ENCODE assay signal across 8 cellular contexts in genomic region chr19:49689133-49690072, GRCh38. TPM values are rescaled to one million over a fixed set of nuclear protein-coding genes. Genes with fewer than 3 reads are reported as not detected.
A peak's percentile ranks its signal among the peaks of the same experiment; 100 is the strongest.
DNase-seq lines count a peak whose midpoint lies in the region; ATAC-seq and TF ChIP-seq lines count a peak whose summit lies in the region.

TSS of gene ADM5 (plus strand) at chr19:49689594. CDS start at chr19:49689838, 244 bp downstream.

- H2AFZ ChIP-seq in neuron (ENCODE audit: low read depth, low read length) = no peak within 1 kb of the TSS

- no peaks in the 10 kb centered on the region for H3K27me3 ChIP-seq in neuron (ENCODE audit: insufficient read depth, low read length)

- peaks cover 19% of the 10 kb centered on the region for H3K4me1 ChIP-seq in neuron (ENCODE audit: insufficient read depth, low read length)

- peaks cover 38% of the 10 kb centered on the region for H3K36me3 ChIP-seq in neuron (ENCODE audit: insufficient read depth, low read length)

- no peaks in the 10 kb centered on the region for H3K9me3 ChIP-seq in neuron (ENCODE audit: low read length)

- DNase-seq in COR-L47 (lab: John Stamatoyannopoulos, UW) (peak; percentile 78), NCI-H146 (lab: John Stamatoyannopoulos, UW) (peak; percentile 88), fibroblast of the aortic adventitia (ENCODE audit: low read depth) (no peak)
- peak; percentile 83 for DNase-seq in activated CD8-positive, alpha-beta memory T cell treated with anti-CD3 and anti-CD28 coated beads, Interleukin-2, amount 50 U/mL, for 48 hours

- ATAC-seq in HG03196 (IDR thresholded peaks at IDR 0.05; ENCODE audit: unreplicated experiment) (no peak), HG02763 (IDR thresholded peaks at IDR 0.05; ENCODE audit: unreplicated experiment) (no peak), HG03139 (IDR thresholded peaks at IDR 0.05; ENCODE audit: unreplicated experiment) (no peak)

- TF ChIP-seq CTCF in fibroblast of the aortic adventitia (IDR thresholded peaks at IDR 0.05; ENCODE audit: insufficient read depth, low read length) = peak; percentile 53

- H3K4me3 ChIP-seq in fibroblast of the aortic adventitia (ENCODE audit: low read depth, low read length) = peak within 1 kb of the TSS; percentile 74
- H3K4me3 ChIP-seq in neuron (ENCODE audit: low read length) = peak within 1 kb of the TSS; percentile 75

RNA-seq across cellular contexts. Expression of gene ADM5, which starts in this region (rescaled TPM):
- total RNA-seq in fibroblast of the aortic adventitia (ENCODE audit: low replicate concordance) = 0.33 and 0.63 TPM in 2 replicates
